1 cellular context compared by ENCODE assay signal in the genomic region with DNA sequence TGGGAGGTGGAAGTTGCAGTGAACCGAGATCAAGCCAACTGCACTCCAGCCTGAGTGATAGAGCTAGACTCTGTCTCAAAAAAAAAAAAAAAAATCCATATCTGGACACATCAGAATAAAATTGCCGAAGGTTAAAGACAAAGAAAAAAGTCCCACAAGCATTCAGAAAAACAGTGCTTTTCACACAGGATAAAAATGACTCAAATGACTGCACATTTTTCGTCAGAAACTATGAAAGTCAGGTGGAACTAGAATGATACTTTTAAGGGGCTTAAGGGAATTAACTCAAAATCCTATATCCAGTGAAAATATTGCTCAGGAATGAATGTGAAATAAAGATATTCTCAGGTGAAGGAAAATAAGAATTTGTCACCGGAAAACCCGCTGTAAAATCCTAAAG.
TF ChIP-seq lines count a peak whose summit lies in the region.

No MANE protein-coding gene starts in this region.

TF ChIP-seq in WTC11, 78 proteins besides CTCF, POLR2A, EP300 and RAD21 (continued from another document):
- TF ChIP-seq, protein P1, sequence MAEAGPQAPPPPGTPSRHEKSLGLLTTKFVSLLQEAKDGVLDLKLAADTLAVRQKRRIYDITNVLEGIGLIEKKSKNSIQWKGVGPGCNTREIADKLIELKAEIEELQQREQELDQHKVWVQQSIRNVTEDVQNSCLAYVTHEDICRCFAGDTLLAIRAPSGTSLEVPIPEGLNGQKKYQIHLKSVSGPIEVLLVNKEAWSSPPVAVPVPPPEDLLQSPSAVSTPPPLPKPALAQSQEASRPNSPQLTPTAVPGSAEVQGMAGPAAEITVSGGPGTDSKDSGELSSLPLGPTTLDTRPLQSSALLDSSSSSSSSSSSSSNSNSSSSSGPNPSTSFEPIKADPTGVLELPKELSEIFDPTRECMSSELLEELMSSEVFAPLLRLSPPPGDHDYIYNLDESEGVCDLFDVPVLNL (CRISPR knock-in tag; IDR thresholded peaks at IDR 0.05; ENCODE audit: borderline replicate concordance, low read depth), result no peak
TF ChIP-seq in WTC11: peak in this region for 0.
